In the genomic region with DNA sequence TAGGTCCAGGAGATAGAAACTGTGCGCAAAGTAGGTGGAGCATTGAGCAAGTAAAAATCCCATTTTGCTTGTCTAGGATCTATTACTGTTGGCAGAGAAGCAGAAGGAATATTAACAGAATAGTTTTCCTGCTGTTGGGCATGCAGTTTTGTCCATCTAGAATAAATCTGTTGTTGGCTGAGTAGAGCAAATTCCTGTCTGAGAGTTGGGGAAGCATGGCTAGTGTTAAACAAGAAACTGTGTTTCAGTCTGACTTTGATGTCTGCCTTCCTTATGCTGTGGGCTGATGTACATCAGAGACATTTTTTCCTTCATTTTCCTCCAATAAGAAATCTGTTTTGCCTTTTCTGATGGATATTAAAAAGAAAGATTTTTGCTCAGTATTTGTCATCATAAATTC, we compare ENCODE assay signal across 14 cellular contexts.
A peak's percentile ranks its signal among the peaks of the same experiment; 100 is the strongest.
DNase-seq lines count a peak whose midpoint lies in the region; ATAC-seq and TF ChIP-seq lines count a peak whose summit lies in the region.
"Had no signal": no experiment of that assay in that cellular context is flagged by ENCODE, and none has a peak within 500 bp of the region (broad histone marks: within the 10 kb centered on the region; RNA-seq: fewer than 3 reads in every experiment).

No MANE protein-coding gene starts in this region.

- H3K27ac Mint-ChIP-seq in activated T-cell treated with anti-CD3 and anti-CD28 coated beads, Interleukin-2, amount 50 U/mL, for 72 hours, result peak overlapping the region; percentile 96

- no peaks in the 10 kb centered on the region for H3K9me3 ChIP-seq in suprapubic skin

- no peak for TF ChIP-seq POLR2A in suprapubic skin (IDR thresholded peaks at IDR 0.05)

- ATAC-seq in activated T-cell treated with anti-CD3 and anti-CD28 coated beads, Interleukin-2, amount 50 U/mL, for 72 hours (replicated peaks in 1 of 2), result no peak
- no peak for ATAC-seq in foreskin keratinocyte

- H3K4me1 Mint-ChIP-seq in activated T-cell treated with anti-CD3 and anti-CD28 coated beads, Interleukin-2, amount 50 U/mL, for 72 hours (ENCODE audit: low read depth), result peaks cover 45% of the 10 kb centered on the region

- no peak for DNase-seq in activated T-cell treated with anti-CD3 and anti-CD28 coated beads, Interleukin-2, amount 50 U/mL, for 72 hours
- DNase-seq in activated T-cell treated with anti-CD3 and anti-CD28 coated beads for 4 hours (no peak), amniotic epithelial cell (ENCODE audit: low read depth) (peak; percentile 44), foreskin keratinocyte (no peak), suprapubic skin (ENCODE audit: low spot score in 2 of 2) (no peak), NCI-H2081 (lab: John Stamatoyannopoulos, UW) (no peak), NCI-H1105 treated with DMSO at 0.1 percent for 48 hours (lab: John Stamatoyannopoulos, UW) (no peak), NCI-H146 (lab: John Stamatoyannopoulos, UW) (no peak)
- DNase-seq: activated CD4-positive, alpha-beta T cell treated with anti-CD3 and anti-CD28 coated beads for 48 hours; amygdala; glutamatergic neuron; H7; SHP77 treated with DMSO at 0.1 percent for 48 hours; stimulated activated naive CD4-positive, alpha-beta T cell had no signal

- TF ChIP-seq EP300 in suprapubic skin (IDR thresholded peaks at IDR 0.05), result no peak

- H3K4me3 Mint-ChIP-seq in activated T-cell treated with anti-CD3 and anti-CD28 coated beads, Interleukin-2, amount 50 U/mL, for 72 hours, result peak overlapping the region in 1 of 2 donors; percentile 71

- H3K27me3 ChIP-seq in foreskin keratinocyte (no peaks in the 10 kb centered on the region), suprapubic skin (no peaks in the 10 kb centered on the region)

- peak overlapping the region; percentile 82 for H3K27ac ChIP-seq in foreskin keratinocyte
- peak overlapping the region; percentile 33 for H3K27ac ChIP-seq in suprapubic skin

- no peaks in the 10 kb centered on the region for H3K27me3 Mint-ChIP-seq in activated T-cell treated with anti-CD3 and anti-CD28 coated beads, Interleukin-2, amount 50 U/mL, for 72 hours (ENCODE audit: low read depth)

- no peak for TF ChIP-seq CTCF in foreskin keratinocyte (conservative IDR thresholded peaks at IDR 0.05)
- no peak for TF ChIP-seq CTCF in suprapubic skin (IDR thresholded peaks at IDR 0.05)

- no peaks in the 10 kb centered on the region for H3K9me3 Mint-ChIP-seq in activated T-cell treated with anti-CD3 and anti-CD28 coated beads, Interleukin-2, amount 50 U/mL, for 72 hours

- no peaks in the 10 kb centered on the region for H3K36me3 ChIP-seq in suprapubic skin

- H3K4me3 ChIP-seq in suprapubic skin, result peak overlapping the region; percentile 19

- WGBS in suprapubic skin, result 73% methylated on average over 1 of the region's 1 CpG

- peaks cover 2% of the 10 kb centered on the region in 2 donors for H3K36me3 Mint-ChIP-seq in activated T-cell treated with anti-CD3 and anti-CD28 coated beads, Interleukin-2, amount 50 U/mL, for 72 hours (ENCODE audit: insufficient read depth in 2 of 2)

- H3K4me1 ChIP-seq in foreskin keratinocyte (peaks cover 40% of the 10 kb centered on the region), suprapubic skin (peaks cover 50% of the 10 kb centered on the region)
